25 cellular contexts compared by ENCODE assay signal in the genomic region with DNA sequence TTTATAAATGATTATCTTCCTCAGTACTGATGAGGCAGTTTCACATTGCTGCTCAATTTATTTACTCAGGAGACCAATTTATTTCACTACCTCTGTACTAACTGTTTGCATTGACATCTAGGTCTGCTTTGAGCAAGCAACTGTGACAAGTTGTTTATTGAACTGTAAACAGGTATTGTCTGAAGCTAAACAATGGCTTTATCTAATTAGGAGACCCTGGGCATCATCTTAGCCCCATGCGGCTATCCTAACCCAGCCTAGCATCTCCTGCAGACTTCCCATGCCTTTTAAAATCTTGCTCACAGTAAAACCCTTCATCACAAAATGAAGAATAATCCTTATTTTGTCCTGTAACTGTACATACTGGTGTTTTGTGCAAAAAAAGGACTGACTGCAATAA.
"Had no signal": no experiment of that assay in that cellular context is flagged by ENCODE, and none has a peak within 500 bp of the region (broad histone marks: within the 10 kb centered on the region; RNA-seq: fewer than 3 reads in every experiment).

No MANE protein-coding gene starts in this region.

- H3K4me3 ChIP-seq: left lung, lung, right atrium auricular region, spleen, thoracic aorta, vagina had no signal

- H3K36me3 ChIP-seq: brain microvascular endothelial cell, left lung, right atrium auricular region, spleen, thoracic aorta, vagina, WERI-Rb-1 had no signal

- H3K27me3 ChIP-seq: brain microvascular endothelial cell, left lung, right atrium auricular region, spleen, vagina had no signal

- DNase-seq: activated CD4-positive, alpha-beta T cell treated with anti-CD3 and anti-CD28 coated beads for 1 hour; activated CD4-positive, alpha-beta T cell treated with anti-CD3 and anti-CD28 coated beads, Interleukin-2, amount 50 U/mL, for 1 hour; activated T-cell treated with anti-CD3 and anti-CD28 coated beads, Interleukin-2, amount 50 U/mL, for 24 hours; aorta; brain microvascular endothelial cell; caudate nucleus; dermis blood vessel endothelial cell; effector CD8-positive, alpha-beta T cell; erythroblast; foreskin fibroblast; kidney glomerular epithelial cell; left lung; natural killer cell; spleen; stimulated activated CD4-positive, alpha-beta T cell treated with anti-CD3 and anti-CD28 coated beads, Interleukin-4, amount 100 ng/mL, for 1 hour; stimulated activated naive CD4-positive, alpha-beta T cell; WERI-Rb-1 had no signal

- H3K4me1 Mint-ChIP-seq: activated T-helper 17 cell treated with anti-CD3 and anti-CD28 coated beads, Interleukin-2, amount 50 U/mL, for 72 hours; natural killer cell had no signal

- H3K9me3 Mint-ChIP-seq: activated T-cell treated with anti-CD3 and anti-CD28 coated beads, Interleukin-2, amount 50 U/mL, for 24 hours; type B pancreatic cell had no signal

- H3K27me3 Mint-ChIP-seq: activated T-cell treated with anti-CD3 and anti-CD28 coated beads, Interleukin-2, amount 50 U/mL, for 24 hours; activated T-helper 17 cell treated with anti-CD3 and anti-CD28 coated beads, Interleukin-2, amount 50 U/mL, for 72 hours had no signal

- ATAC-seq: activated naive CD4-positive, alpha-beta T cell treated with anti-CD3 and anti-CD28 coated beads, Interleukin-2, amount 50 U/mL, for 72 hours; activated T-helper 17 cell treated with anti-CD3 and anti-CD28 coated beads, Interleukin-2, amount 50 U/mL, for 72 hours; left lung; natural killer cell had no signal

- H3K9me3 ChIP-seq: right atrium auricular region, spleen, thoracic aorta, vagina had no signal

- H3K36me3 Mint-ChIP-seq: activated naive CD4-positive, alpha-beta T cell treated with anti-CD3 and anti-CD28 coated beads, Interleukin-2, amount 50 U/mL, for 72 hours; natural killer cell; type B pancreatic cell had no signal

- H3K4me3 Mint-ChIP-seq: activated T-cell treated with anti-CD3 and anti-CD28 coated beads, Interleukin-2, amount 50 U/mL, for 24 hours; activated T-helper 17 cell treated with anti-CD3 and anti-CD28 coated beads, Interleukin-2, amount 50 U/mL, for 72 hours; natural killer cell; type B pancreatic cell had no signal

- H3K27ac ChIP-seq: brain microvascular endothelial cell, left lung, right atrium auricular region, spleen, thoracic aorta, vagina, WERI-Rb-1 had no signal

- H3K4me1 ChIP-seq: left lung, right atrium auricular region, spleen, vagina had no signal

- H3K27ac Mint-ChIP-seq: activated naive CD4-positive, alpha-beta T cell treated with anti-CD3 and anti-CD28 coated beads, Interleukin-2, amount 50 U/mL, for 72 hours; activated T-cell treated with anti-CD3 and anti-CD28 coated beads, Interleukin-2, amount 50 U/mL, for 24 hours; activated T-helper 17 cell treated with anti-CD3 and anti-CD28 coated beads, Interleukin-2, amount 50 U/mL, for 72 hours; natural killer cell; progenitor cell of endocrine pancreas; type B pancreatic cell had no signal
